21 cellular contexts compared by ENCODE assay signal in the genomic region with DNA sequence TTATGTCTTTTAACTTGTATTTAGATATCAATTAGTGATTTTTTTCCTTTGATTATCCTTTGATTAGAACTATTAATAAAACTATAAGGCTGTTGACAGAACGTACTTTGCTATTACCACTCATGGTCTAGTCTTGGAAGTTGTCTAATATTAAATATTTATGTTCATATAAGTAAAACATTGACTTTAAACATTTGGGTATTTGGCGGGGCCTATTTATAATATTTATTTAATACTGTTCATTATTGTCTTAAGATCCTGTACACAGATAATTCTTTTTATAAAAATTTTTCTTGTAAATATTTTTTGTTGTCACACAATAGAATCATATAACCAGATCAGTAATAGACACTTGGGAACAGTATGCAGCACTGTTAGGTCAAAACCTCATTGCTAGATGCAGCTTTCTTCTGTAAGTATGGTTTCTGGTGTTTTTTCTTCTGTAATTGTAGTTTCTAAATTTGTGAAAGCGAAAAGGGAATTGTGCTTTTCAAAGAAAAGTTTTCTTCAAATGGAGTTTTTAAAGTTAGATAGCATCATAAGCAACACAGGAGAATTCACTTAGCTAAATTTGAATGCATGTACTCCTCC.
DNase-seq lines count a peak whose midpoint lies in the region; ATAC-seq and TF ChIP-seq lines count a peak whose summit lies in the region.
"Had no signal": no experiment of that assay in that cellular context is flagged by ENCODE, and none has a peak within 500 bp of the region (broad histone marks: within the 10 kb centered on the region; RNA-seq: fewer than 3 reads in every experiment).

No MANE protein-coding gene starts in this region.

- CTCF ChIA-PET in activated CD4-positive, alpha-beta memory T cell treated with anti-CD3 and anti-CD28 coated beads, Interleukin-2, amount 10 ng/mL, durations not matched to agents 7 days and 5 days (lab: Charles Lee): interaction anchor here (1.0 to 1.7 kb wide), 2 partner anchors 45 to 199 kb away, joined by 3 to 6 read pairs; no protein-coding TSS in a partner anchor
- CTCF ChIA-PET in activated CD4-positive, alpha-beta memory T cell treated with anti-CD3 and anti-CD28 coated beads for 36 hours (lab: Charles Lee): interaction anchor here (2.7 kb wide), 1 partner anchor 25 kb away, joined by 9 read pairs; no protein-coding TSS in a partner anchor
- CTCF ChIA-PET in PC-9 (lab: Charles Lee): no interaction called here
- CTCF ChIA-PET in CD8-positive, alpha-beta T cell (lab: Charles Lee): interaction anchor here (0.7 kb wide), 1 partner anchor 9 kb away, joined by 3 read pairs; no protein-coding TSS in a partner anchor

- no peak overlapping the region for H3K9ac ChIP-seq in liver (ENCODE audit: low read depth in 1 of 2, low read length in 2 of 2)

- H3K9me3 Mint-ChIP-seq in activated CD4-positive, alpha-beta memory T cell treated with anti-CD3 and anti-CD28 coated beads, Interleukin-2, amount 10 ng/mL, durations not matched to agents 7 days and 5 days: peaks cover 11% of the 10 kb centered on the region
- no peaks in the 10 kb centered on the region for H3K9me3 Mint-ChIP-seq in activated CD4-positive, alpha-beta memory T cell treated with anti-CD3 and anti-CD28 coated beads for 36 hours
- no peaks in the 10 kb centered on the region for H3K9me3 Mint-ChIP-seq in CD8-positive, alpha-beta T cell
- no peaks in the 10 kb centered on the region for H3K9me3 Mint-ChIP-seq in activated naive CD8-positive, alpha-beta T cell treated with anti-CD3 and anti-CD28 coated beads, Interleukin-2, amount 50 U/mL, for 24 hours
- H3K9me3 Mint-ChIP-seq: activated naive CD4-positive, alpha-beta T cell treated with anti-CD3 and anti-CD28 coated beads, Interleukin-2, amount 10 ng/mL, durations not matched to agents 7 days and 5 days; activated T-cell treated with anti-CD3 and anti-CD28 coated beads, Interleukin-2, amount 50 U/mL, for 24 hours had no signal

- no peaks in the 10 kb centered on the region for H3K9me2 ChIP-seq in PC-9 (ENCODE audit: insufficient read depth)

- no peak overlapping the region for H2AFZ ChIP-seq in PC-9

- POLR2A ChIA-PET in activated CD4-positive, alpha-beta memory T cell treated with anti-CD3 and anti-CD28 coated beads, Interleukin-2, amount 10 ng/mL, durations not matched to agents 7 days and 5 days (lab: Charles Lee): interaction anchor here (0.6 to 4.0 kb wide), 6 partner anchors 25 to 858 kb away, joined by 3 to 51 read pairs (median 3); a partner anchor contains a TSS
- POLR2A ChIA-PET in activated CD4-positive, alpha-beta memory T cell treated with anti-CD3 and anti-CD28 coated beads for 36 hours (lab: Charles Lee): no interaction called here
- POLR2A ChIA-PET in PC-9 (lab: Charles Lee; ENCODE audit: unreplicated experiment): no interaction called here
- POLR2A ChIA-PET in CD8-positive, alpha-beta T cell (lab: Charles Lee): interaction anchor here (1.2 kb wide), 1 partner anchor 26 kb away, joined by 6 read pairs; no protein-coding TSS in a partner anchor

- no peak for ATAC-seq in CD8-positive, alpha-beta T cell
- no peak for ATAC-seq in activated naive CD8-positive, alpha-beta T cell treated with anti-CD3 and anti-CD28 coated beads, Interleukin-2, amount 50 U/mL, for 24 hours
- ATAC-seq: sciatic nerve, upper lobe of right lung had no signal

- H3K27me3 ChIP-seq in PC-9 (ENCODE audit: insufficient read depth, low read depth): no peaks in the 10 kb centered on the region
- H3K27me3 ChIP-seq in liver (ENCODE audit: control insufficient read depth in 4 of 4, insufficient read depth in 4 of 4, low read length in 3 of 4): no peaks in the 10 kb centered on the region
- H3K27me3 ChIP-seq in uterus: no peaks in the 10 kb centered on the region
- H3K27me3 ChIP-seq in CD8-positive, alpha-beta T cell (ENCODE audit: insufficient read depth, low read length): no peaks in the 10 kb centered on the region
- H3K27me3 ChIP-seq: ascending aorta, ovary, upper lobe of right lung had no signal

- H3K4me1 ChIP-seq in PC-9 (replicated peaks; ENCODE audit: insufficient read depth) (peaks cover 97% of the 10 kb centered on the region), liver (ENCODE audit: control insufficient read depth in 4 of 4, insufficient read depth in 4 of 4, low read length in 3 of 4) (peaks cover 2 to 40% (median 15%) of the 10 kb centered on the region in 4 donors), uterus (peaks cover 0 to 17% of the 10 kb centered on the region in 2 donors)
- peaks cover 14% of the 10 kb centered on the region for H3K4me1 ChIP-seq in CD8-positive, alpha-beta T cell (ENCODE audit: insufficient read depth, low read length)

- H3K36me3 Mint-ChIP-seq in activated CD4-positive, alpha-beta memory T cell treated with anti-CD3 and anti-CD28 coated beads, Interleukin-2, amount 10 ng/mL, durations not matched to agents 7 days and 5 days (ENCODE audit: low read depth): peaks cover 48% of the 10 kb centered on the region
- H3K36me3 Mint-ChIP-seq in activated CD4-positive, alpha-beta memory T cell treated with anti-CD3 and anti-CD28 coated beads for 36 hours: peaks cover 4% of the 10 kb centered on the region
- H3K36me3 Mint-ChIP-seq in CD8-positive, alpha-beta T cell: peaks cover 9% of the 10 kb centered on the region
- H3K36me3 Mint-ChIP-seq in activated naive CD8-positive, alpha-beta T cell treated with anti-CD3 and anti-CD28 coated beads, Interleukin-2, amount 50 U/mL, for 24 hours (ENCODE audit: low read depth): peaks cover 12% of the 10 kb centered on the region

- no TSS peak for BruUV-seq in PC-9 (replicated peaks; lab: Mats Ljungman, UMichigan)

- peaks cover 96% of the 10 kb centered on the region for H3F3A ChIP-seq in PC-9 (ENCODE audit: insufficient read depth, low read depth)

- no peak for TF ChIP-seq RAD21 in liver (IDR thresholded peaks at IDR 0.05)

- intact Hi-C loops in activated CD4-positive, alpha-beta memory T cell treated with anti-CD3 and anti-CD28 coated beads for 36 hours (cut with micrococcal nuclease): loop anchor here (5.0 to 10.0 kb wide), 6 partner anchors 79 to 622 kb away; a partner anchor contains a TSS
- intact Hi-C loops in PC-9 (cut with micrococcal nuclease; ENCODE audit: unreplicated experiment) (loop anchor here (5.0 kb wide), 1 partner anchor 321 kb away; a partner anchor contains a TSS), uterus (cut with DNase I; ENCODE audit: low total_unique reads) (loop anchor here (10.0 kb wide), 1 partner anchor 182 kb away; no protein-coding TSS in a partner anchor)
- intact Hi-C loops in CD8-positive, alpha-beta T cell (cut with DNase I, micrococcal nuclease): no loop called here

- WGBS in liver: 97% methylated on average over 3 of the region's 3 CpGs

- peaks cover 94% of the 10 kb centered on the region for H3K79me2 ChIP-seq in PC-9 (ENCODE audit: low read depth)

- H3K4me1 Mint-ChIP-seq in activated CD4-positive, alpha-beta memory T cell treated with anti-CD3 and anti-CD28 coated beads, Interleukin-2, amount 10 ng/mL, durations not matched to agents 7 days and 5 days: peaks cover 80% of the 10 kb centered on the region
- H3K4me1 Mint-ChIP-seq in activated CD4-positive, alpha-beta memory T cell treated with anti-CD3 and anti-CD28 coated beads for 36 hours (ENCODE audit: low read depth): peaks cover 63% of the 10 kb centered on the region
- peaks cover 51% of the 10 kb centered on the region for H3K4me1 Mint-ChIP-seq in CD8-positive, alpha-beta T cell (ENCODE audit: low read depth)
- peaks cover 60% of the 10 kb centered on the region for H3K4me1 Mint-ChIP-seq in activated naive CD8-positive, alpha-beta T cell treated with anti-CD3 and anti-CD28 coated beads, Interleukin-2, amount 50 U/mL, for 24 hours

- no peak overlapping the region for H3K4me3 Mint-ChIP-seq in activated CD4-positive, alpha-beta memory T cell treated with anti-CD3 and anti-CD28 coated beads, Interleukin-2, amount 10 ng/mL, durations not matched to agents 7 days and 5 days
- H3K4me3 Mint-ChIP-seq in activated CD4-positive, alpha-beta memory T cell treated with anti-CD3 and anti-CD28 coated beads for 36 hours: no peak overlapping the region
- no peak overlapping the region for H3K4me3 Mint-ChIP-seq in CD8-positive, alpha-beta T cell
- no peak overlapping the region for H3K4me3 Mint-ChIP-seq in activated naive CD8-positive, alpha-beta T cell treated with anti-CD3 and anti-CD28 coated beads, Interleukin-2, amount 50 U/mL, for 24 hours
- H3K4me3 Mint-ChIP-seq: activated naive CD4-positive, alpha-beta T cell treated with anti-CD3 and anti-CD28 coated beads, Interleukin-2, amount 10 ng/mL, durations not matched to agents 7 days and 5 days; activated T-cell treated with anti-CD3 and anti-CD28 coated beads, Interleukin-2, amount 50 U/mL, for 24 hours had no signal

- no peaks in the 10 kb centered on the region for H3K27me3 Mint-ChIP-seq in activated CD4-positive, alpha-beta memory T cell treated with anti-CD3 and anti-CD28 coated beads, Interleukin-2, amount 10 ng/mL, durations not matched to agents 7 days and 5 days
- H3K27me3 Mint-ChIP-seq in activated CD4-positive, alpha-beta memory T cell treated with anti-CD3 and anti-CD28 coated beads for 36 hours: no peaks in the 10 kb centered on the region
- no peaks in the 10 kb centered on the region for H3K27me3 Mint-ChIP-seq in CD8-positive, alpha-beta T cell (ENCODE audit: low read depth)
- no peaks in the 10 kb centered on the region for H3K27me3 Mint-ChIP-seq in activated naive CD8-positive, alpha-beta T cell treated with anti-CD3 and anti-CD28 coated beads, Interleukin-2, amount 50 U/mL, for 24 hours
- H3K27me3 Mint-ChIP-seq: activated naive CD4-positive, alpha-beta T cell treated with anti-CD3 and anti-CD28 coated beads, Interleukin-2, amount 10 ng/mL, durations not matched to agents 7 days and 5 days; activated T-cell treated with anti-CD3 and anti-CD28 coated beads, Interleukin-2, amount 50 U/mL, for 24 hours had no signal

- H4K20me1 ChIP-seq in PC-9 (ENCODE audit: insufficient read depth): peaks cover 8% of the 10 kb centered on the region; the same call in 1 of the 2 replicates

- no peak overlapping the region for H3K4me2 ChIP-seq in PC-9

- no peak for TF ChIP-seq POLR2A in uterus (IDR thresholded peaks at IDR 0.05)

- H3K36me3 ChIP-seq in PC-9 (ENCODE audit: low read depth) (peaks cover 58% of the 10 kb centered on the region), liver (ENCODE audit: control insufficient read depth in 4 of 4, insufficient read depth in 3 of 4, low read depth in 1 of 4, low read length in 3 of 4) (peaks cover 0 to 4% (median 1%) of the 10 kb centered on the region in 4 donors), uterus (no peaks in the 10 kb centered on the region)
- no peaks in the 10 kb centered on the region for H3K36me3 ChIP-seq in CD8-positive, alpha-beta T cell (ENCODE audit: insufficient read depth, low read length)
- H3K36me3 ChIP-seq: ovary had no signal

- H3K27ac ChIP-seq in PC-9 (peak overlapping the region; percentile 86), liver (ENCODE audit: low read depth in 1 of 2, low read length in 2 of 2) (peak overlapping the region; percentile 35 to 88), uterus (peak overlapping the region; percentile 5 to 86)
- no peak overlapping the region for H3K27ac ChIP-seq in CD8-positive, alpha-beta T cell (ENCODE audit: low read depth, low read length)
- H3K27ac ChIP-seq: ovary, VCaP had no signal

- no peak for DNase-seq in activated CD4-positive, alpha-beta memory T cell treated with anti-CD3 and anti-CD28 coated beads, Interleukin-2, amount 10 ng/mL, durations not matched to agents 7 days and 5 days
- no peak for DNase-seq in activated CD4-positive, alpha-beta memory T cell treated with anti-CD3 and anti-CD28 coated beads for 36 hours
- DNase-seq in PC-9 (no peak), uterus (no peak), GF-D8 (lab: John Stamatoyannopoulos, UW) (no peak)
- no peak for DNase-seq in CD8-positive, alpha-beta T cell
- DNase-seq in activated naive CD8-positive, alpha-beta T cell treated with anti-CD3 and anti-CD28 coated beads, Interleukin-2, amount 50 U/mL, for 24 hours: no peak
- DNase-seq: 8988T; activated CD4-positive, alpha-beta T cell treated with anti-CD3 and anti-CD28 coated beads, Interleukin-2, amount 50 U/mL, for 48 hours; activated T-cell treated with anti-CD3 and anti-CD28 coated beads, Interleukin-2, amount 50 U/mL, for 24 hours; DMS53; NCI-H1105 treated with DMSO at 0.1 percent for 48 hours; NCI-H526; ovary; SHP77 treated with DMSO at 0.1 percent for 48 hours; upper lobe of right lung had no signal

- no peak for TF ChIP-seq CTCF in PC-9 (conservative IDR thresholded peaks at IDR 0.05)
- TF ChIP-seq CTCF in liver (IDR thresholded peaks at IDR 0.05; ENCODE audit: low read depth, low read length, missing input control): no peak
- TF ChIP-seq CTCF in uterus (IDR thresholded peaks at IDR 0.05): no peak
- no peak for TF ChIP-seq CTCF in CD8-positive, alpha-beta T cell (IDR thresholded peaks at IDR 0.05)

- H3K9me3 ChIP-seq in PC-9 (ENCODE audit: insufficient read depth, low read depth) (no peaks in the 10 kb centered on the region), liver (ENCODE audit: control insufficient read depth in 4 of 4, low read length in 3 of 4) (no peaks in the 10 kb centered on the region), uterus (no peaks in the 10 kb centered on the region)
- no peaks in the 10 kb centered on the region for H3K9me3 ChIP-seq in CD8-positive, alpha-beta T cell (ENCODE audit: low read length)
- H3K9me3 ChIP-seq: ascending aorta, ovary, upper lobe of right lung had no signal

- H3K27ac Mint-ChIP-seq in activated CD4-positive, alpha-beta memory T cell treated with anti-CD3 and anti-CD28 coated beads, Interleukin-2, amount 10 ng/mL, durations not matched to agents 7 days and 5 days: peak overlapping the region; percentile 87
- H3K27ac Mint-ChIP-seq in activated CD4-positive, alpha-beta memory T cell treated with anti-CD3 and anti-CD28 coated beads for 36 hours: no peak overlapping the region
- H3K27ac Mint-ChIP-seq in CD8-positive, alpha-beta T cell: no peak overlapping the region
- no peak overlapping the region for H3K27ac Mint-ChIP-seq in activated naive CD8-positive, alpha-beta T cell treated with anti-CD3 and anti-CD28 coated beads, Interleukin-2, amount 50 U/mL, for 24 hours

- H3K4me3 ChIP-seq in PC-9 (no peak overlapping the region), liver (ENCODE audit: low read depth in 1 of 3, low read length in 3 of 3) (no peak overlapping the region), uterus (no peak overlapping the region)
- H3K4me3 ChIP-seq in CD8-positive, alpha-beta T cell (ENCODE audit: low read depth, low read length): no peak overlapping the region
- H3K4me3 ChIP-seq: ascending aorta, ovary, upper lobe of right lung had no signal

Comparison
In these comparisons a context has a peak if more than half of its experiments do, and no peak if none do; other contexts are left out.
1. POLR2A ChIA-PET loops: an anchor here in activated CD4-positive, alpha-beta memory T cell treated with anti-CD3 and anti-CD28 coated beads, Interleukin-2, amount 10 ng/mL, durations not matched to agents 7 days and 5 days (0.6 to 4.0 kb wide) and CD8-positive, alpha-beta T cell (1.2 kb wide); none called in activated CD4-positive, alpha-beta memory T cell treated with anti-CD3 and anti-CD28 coated beads for 36 hours and PC-9.
2. intact Hi-C loops: an anchor here in activated CD4-positive, alpha-beta memory T cell treated with anti-CD3 and anti-CD28 coated beads for 36 hours (5.0 to 10.0 kb wide), PC-9 (5.0 kb wide) and uterus (10.0 kb wide); none called in CD8-positive, alpha-beta T cell.